9 cellular contexts compared by ENCODE assay signal in genomic region chr17:59786536-59787319, GRCh38.
A peak's percentile ranks its signal among the peaks of the same experiment; 100 is the strongest.
DNase-seq lines count a peak whose midpoint lies in the region; ATAC-seq, FAIRE-seq and TF ChIP-seq lines count a peak whose summit lies in the region.
"Had no signal": no experiment of that assay in that cellular context is flagged by ENCODE, and none has a peak within 500 bp of the region (broad histone marks: within the 10 kb centered on the region; RNA-seq: fewer than 3 reads in every experiment).

No MANE protein-coding gene starts in this region.

- POLR2A ChIA-PET in CD8-positive, alpha-beta T cell (lab: Charles Lee) = no interaction called here

- CTCF ChIA-PET in CD8-positive, alpha-beta T cell (lab: Charles Lee) = interaction anchor here (0.7 to 1.1 kb wide), 2 partner anchors 74 to 115 kb away, joined by 3 read pairs; no protein-coding TSS in a partner anchor

- H3K27me3 ChIP-seq in CD8-positive, alpha-beta T cell (ENCODE audit: insufficient read depth, low read length) = no peaks in the 10 kb centered on the region
- no peaks in the 10 kb centered on the region for H3K27me3 ChIP-seq in parathyroid adenoma (ENCODE audit: control insufficient read depth, insufficient read depth, low read length)

- TF ChIP-seq CTCF in CD8-positive, alpha-beta T cell (IDR thresholded peaks at IDR 0.05) = no peak
- TF ChIP-seq CTCF in fibroblast of villous mesenchyme (IDR thresholded peaks at IDR 0.05; ENCODE audit: insufficient read depth, low read depth, low read length) (no peak), parathyroid adenoma (IDR thresholded peaks at IDR 0.05) (no peak), type B pancreatic cell (conservative IDR thresholded peaks at IDR 0.05) (no peak)

- no peaks in the 10 kb centered on the region for H3K9me3 ChIP-seq in CD8-positive, alpha-beta T cell (ENCODE audit: low read length)
- H3K9me3 ChIP-seq in parathyroid adenoma (ENCODE audit: control insufficient read depth, low read length) = no peaks in the 10 kb centered on the region

- no peak overlapping the region for H3K9ac ChIP-seq in parathyroid adenoma

- peak overlapping the region; percentile 43 for H3K27ac ChIP-seq in CD8-positive, alpha-beta T cell (ENCODE audit: low read depth, low read length)
- H3K27ac ChIP-seq in parathyroid adenoma = peak overlapping the region; percentile 69

- peak overlapping the region; percentile 20 for H3K4me3 ChIP-seq in CD8-positive, alpha-beta T cell (ENCODE audit: low read depth, low read length)
- H3K4me3 ChIP-seq in fibroblast of villous mesenchyme (ENCODE audit: low read depth, low read length) = peak overlapping the region; percentile 36
- H3K4me3 ChIP-seq in parathyroid adenoma (ENCODE audit: low read depth, low read length) = no peak overlapping the region

- peak overlapping the region; percentile 94 for H3K27ac Mint-ChIP-seq in CD8-positive, alpha-beta T cell
- H3K27ac Mint-ChIP-seq in activated T-helper 2 cell treated with anti-CD3 and anti-CD28 coated beads, Interferon-gamma antibody, Interleukin-2, Interleukin-4, amounts not matched to agents 10 μg/mL and 5 μg/mL and 100 μg/mL, durations not matched to agents 14 hours and 24 hours and 36 hours = peak overlapping the region; percentile 99
- peak overlapping the region; percentile 99 for H3K27ac Mint-ChIP-seq in type B pancreatic cell

- no peaks in the 10 kb centered on the region for H3K79me2 ChIP-seq in parathyroid adenoma

- H3K4me1 Mint-ChIP-seq in CD8-positive, alpha-beta T cell (ENCODE audit: low read depth) = peaks cover 39% of the 10 kb centered on the region
- peaks cover 58% of the 10 kb centered on the region for H3K4me1 Mint-ChIP-seq in activated T-helper 2 cell treated with anti-CD3 and anti-CD28 coated beads, Interferon-gamma antibody, Interleukin-2, Interleukin-4, amounts not matched to agents 10 μg/mL and 5 μg/mL and 100 μg/mL, durations not matched to agents 14 hours and 24 hours and 36 hours (ENCODE audit: low read depth)
- H3K4me1 Mint-ChIP-seq in type B pancreatic cell (ENCODE audit: unreplicated experiment) = peaks cover 30% of the 10 kb centered on the region

- H3K36me3 ChIP-seq in CD8-positive, alpha-beta T cell (ENCODE audit: insufficient read depth, low read length) = no peaks in the 10 kb centered on the region
- H3K36me3 ChIP-seq in parathyroid adenoma (ENCODE audit: control insufficient read depth, insufficient read depth, low read length) = no peaks in the 10 kb centered on the region

- peak; percentile 21 to 80 (median 61) for DNase-seq in CD8-positive, alpha-beta T cell
- DNase-seq in RCC 7860 (ENCODE audit: low spot score) (peak; percentile 99), fibroblast of villous mesenchyme (ENCODE audit: low read depth) (peak; percentile 100), type B pancreatic cell (ENCODE audit: extremely low spot score, unreplicated experiment) (no peak)
- peak; percentile 85 for DNase-seq in activated T-helper 2 cell treated with anti-CD3 and anti-CD28 coated beads, Interferon-gamma antibody, Interleukin-2, Interleukin-4, amounts not matched to agents 10 μg/mL and 5 μg/mL and 100 μg/mL, durations not matched to agents 14 hours and 24 hours and 36 hours (ENCODE audit: low spot score)

- ATAC-seq in CD8-positive, alpha-beta T cell = peak; percentile 89
- peak; percentile 84 for ATAC-seq in GM19351 (IDR thresholded peaks at IDR 0.05; ENCODE audit: unreplicated experiment)
- ATAC-seq in HG03457 (IDR thresholded peaks at IDR 0.05; ENCODE audit: unreplicated experiment) = peak; percentile 70

- peak overlapping the region; percentile 78 for H3K4me3 Mint-ChIP-seq in CD8-positive, alpha-beta T cell
- peak overlapping the region; percentile 64 for H3K4me3 Mint-ChIP-seq in activated T-helper 2 cell treated with anti-CD3 and anti-CD28 coated beads, Interferon-gamma antibody, Interleukin-2, Interleukin-4, amounts not matched to agents 10 μg/mL and 5 μg/mL and 100 μg/mL, durations not matched to agents 14 hours and 24 hours and 36 hours (ENCODE audit: low read depth)
- peak overlapping the region; percentile 78 for H3K4me3 Mint-ChIP-seq in type B pancreatic cell
- H3K4me3 Mint-ChIP-seq: neural crest cell had no signal

- intact Hi-C loops in CD8-positive, alpha-beta T cell (cut with DNase I, micrococcal nuclease) = loop anchor here (1.0 to 2.0 kb wide), 5 partner anchors 33 to 73 kb away; no protein-coding TSS in a partner anchor
- intact Hi-C loops in activated T-helper 2 cell treated with anti-CD3 and anti-CD28 coated beads, Interferon-gamma antibody, Interleukin-2, Interleukin-4, amounts not matched to agents 10 μg/mL and 5 μg/mL and 100 μg/mL, durations not matched to agents 14 hours and 24 hours and 36 hours (cut with micrococcal nuclease) = loop anchor here (1.0 to 10.0 kb wide), 9 partner anchors 24 to 1452 kb away; partner anchors contain the start of genes PTRH2 and VMP1

- peak overlapping the region; percentile 63 for H2AFZ ChIP-seq in parathyroid adenoma

- H3K36me3 Mint-ChIP-seq in CD8-positive, alpha-beta T cell = peaks cover 5% of the 10 kb centered on the region
- H3K36me3 Mint-ChIP-seq in activated T-helper 2 cell treated with anti-CD3 and anti-CD28 coated beads, Interferon-gamma antibody, Interleukin-2, Interleukin-4, amounts not matched to agents 10 μg/mL and 5 μg/mL and 100 μg/mL, durations not matched to agents 14 hours and 24 hours and 36 hours (ENCODE audit: low read depth) = peaks cover 47% of the 10 kb centered on the region
- peaks cover 7% of the 10 kb centered on the region for H3K36me3 Mint-ChIP-seq in type B pancreatic cell

- peak; percentile 99 for FAIRE-seq in RCC 7860 (lab: Jason Lieb, UNC)

- H3K27me3 Mint-ChIP-seq in CD8-positive, alpha-beta T cell (ENCODE audit: low read depth) = no peaks in the 10 kb centered on the region
- H3K27me3 Mint-ChIP-seq in activated T-helper 2 cell treated with anti-CD3 and anti-CD28 coated beads, Interferon-gamma antibody, Interleukin-2, Interleukin-4, amounts not matched to agents 10 μg/mL and 5 μg/mL and 100 μg/mL, durations not matched to agents 14 hours and 24 hours and 36 hours (ENCODE audit: low read depth) = no peaks in the 10 kb centered on the region
- no peaks in the 10 kb centered on the region for H3K27me3 Mint-ChIP-seq in type B pancreatic cell

- H3K4me2 ChIP-seq in parathyroid adenoma (ENCODE audit: low read length) = peak overlapping the region; percentile 22

- peaks cover 35% of the 10 kb centered on the region for H3K4me1 ChIP-seq in CD8-positive, alpha-beta T cell (ENCODE audit: insufficient read depth, low read length)
- peaks cover 12% of the 10 kb centered on the region for H3K4me1 ChIP-seq in parathyroid adenoma

- H3K9me3 Mint-ChIP-seq in CD8-positive, alpha-beta T cell = no peaks in the 10 kb centered on the region
- no peaks in the 10 kb centered on the region for H3K9me3 Mint-ChIP-seq in activated T-helper 2 cell treated with anti-CD3 and anti-CD28 coated beads, Interferon-gamma antibody, Interleukin-2, Interleukin-4, amounts not matched to agents 10 μg/mL and 5 μg/mL and 100 μg/mL, durations not matched to agents 14 hours and 24 hours and 36 hours
- no peaks in the 10 kb centered on the region for H3K9me3 Mint-ChIP-seq in type B pancreatic cell
- H3K9me3 Mint-ChIP-seq: neural crest cell had no signal
